ENCODE assay signal across 2 cellular contexts in the genomic region with DNA sequence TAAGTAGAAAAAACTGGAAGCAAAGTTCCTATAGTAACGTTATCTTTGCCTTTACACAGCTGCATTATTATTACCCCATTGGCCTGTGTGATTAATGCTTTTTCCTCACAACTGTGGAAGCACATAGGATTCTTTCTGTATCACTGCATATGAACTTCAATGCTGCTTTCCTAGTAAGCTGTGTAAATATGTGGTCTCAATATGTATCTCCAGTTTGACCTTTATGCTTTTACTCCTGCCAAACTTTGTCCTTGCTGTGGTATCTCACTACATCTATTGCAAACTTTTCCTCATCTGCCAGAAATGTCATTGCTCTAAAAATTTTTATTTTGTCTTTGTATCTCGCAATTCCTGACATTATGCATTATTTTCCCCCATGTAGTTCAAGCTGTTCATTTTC.
TF ChIP-seq lines count a peak whose summit lies in the region.

No MANE protein-coding gene starts in this region.

TF ChIP-seq in A549, 52 proteins besides CTCF, POLR2A, EP300 and RAD21 (continued from another document):
- TF ChIP-seq RCOR1 (IDR thresholded peaks at IDR 0.05; ENCODE audit: low read depth, low read length): no peak
- TF ChIP-seq HOXB13 (CRISPR knock-in tag; IDR thresholded peaks at IDR 0.05; ENCODE audit: low read depth): no peak
- TF ChIP-seq ESRRA (IDR thresholded peaks at IDR 0.05; ENCODE audit: borderline replicate concordance, low read length): no peak
- no peak for TF ChIP-seq CHD4 (IDR thresholded peaks at IDR 0.05; ENCODE audit: borderline replicate concordance)
- TF ChIP-seq MAZ (IDR thresholded peaks at IDR 0.05; ENCODE audit: borderline replicate concordance, low read depth, low read length): no peak
- TF ChIP-seq HOXA7 (CRISPR knock-in tag; IDR thresholded peaks at IDR 0.05): no peak
- TF ChIP-seq, protein P1, sequence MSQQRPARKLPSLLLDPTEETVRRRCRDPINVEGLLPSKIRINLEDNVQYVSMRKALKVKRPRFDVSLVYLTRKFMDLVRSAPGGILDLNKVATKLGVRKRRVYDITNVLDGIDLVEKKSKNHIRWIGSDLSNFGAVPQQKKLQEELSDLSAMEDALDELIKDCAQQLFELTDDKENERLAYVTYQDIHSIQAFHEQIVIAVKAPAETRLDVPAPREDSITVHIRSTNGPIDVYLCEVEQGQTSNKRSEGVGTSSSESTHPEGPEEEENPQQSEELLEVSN (IDR thresholded peaks at IDR 0.05; ENCODE audit: borderline replicate concordance, low read depth): no peak
- no peak for TF ChIP-seq HEYL (CRISPR knock-in tag; IDR thresholded peaks at IDR 0.05)

TF ChIP-seq in liver, 16 proteins besides CTCF, POLR2A, EP300 and RAD21 (continued from another document):
- TF ChIP-seq, protein P2, sequence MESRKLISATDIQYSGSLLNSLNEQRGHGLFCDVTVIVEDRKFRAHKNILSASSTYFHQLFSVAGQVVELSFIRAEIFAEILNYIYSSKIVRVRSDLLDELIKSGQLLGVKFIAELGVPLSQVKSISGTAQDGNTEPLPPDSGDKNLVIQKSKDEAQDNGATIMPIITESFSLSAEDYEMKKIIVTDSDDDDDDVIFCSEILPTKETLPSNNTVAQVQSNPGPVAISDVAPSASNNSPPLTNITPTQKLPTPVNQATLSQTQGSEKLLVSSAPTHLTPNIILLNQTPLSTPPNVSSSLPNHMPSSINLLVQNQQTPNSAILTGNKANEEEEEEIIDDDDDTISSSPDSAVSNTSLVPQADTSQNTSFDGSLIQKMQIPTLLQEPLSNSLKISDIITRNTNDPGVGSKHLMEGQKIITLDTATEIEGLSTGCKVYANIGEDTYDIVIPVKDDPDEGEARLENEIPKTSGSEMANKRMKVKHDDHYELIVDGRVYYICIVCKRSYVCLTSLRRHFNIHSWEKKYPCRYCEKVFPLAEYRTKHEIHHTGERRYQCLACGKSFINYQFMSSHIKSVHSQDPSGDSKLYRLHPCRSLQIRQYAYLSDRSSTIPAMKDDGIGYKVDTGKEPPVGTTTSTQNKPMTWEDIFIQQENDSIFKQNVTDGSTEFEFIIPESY (IDR thresholded peaks at IDR 0.05): no peak
- TF ChIP-seq GABPA (IDR thresholded peaks at IDR 0.05 in 1 of 2, conservative IDR thresholded peaks at IDR 0.05 in 1 of 2) (no peak), TAF1 (conservative IDR thresholded peaks at IDR 0.05) (no peak), HNF4G (IDR thresholded peaks at IDR 0.05) (no peak), EGR1 (IDR thresholded peaks at IDR 0.05; ENCODE audit: low read depth in 2 of 2) (no peak), HNF4A (conservative IDR thresholded peaks at IDR 0.05) (peak; percentile 55 to 62)
TF ChIP-seq in liver: peak in this region for 6.
